Comparison of ENCODE assay signal across 17 cellular contexts in genomic region chr17:66885417-66885816, GRCh38. TPM values are rescaled to one million over a fixed set of nuclear protein-coding genes. Genes with fewer than 3 reads are reported as not detected.
"Had no signal": no experiment of that assay in that cellular context is flagged by ENCODE, and none has a peak within 500 bp of the region (broad histone marks: within the 10 kb centered on the region; RNA-seq: fewer than 3 reads in every experiment).

No MANE protein-coding gene starts in this region.

- ATAC-seq: activated naive CD4-positive, alpha-beta T cell treated with anti-CD3 and anti-CD28 coated beads, Interleukin-2, amount 50 U/mL, for 72 hours had no signal

- H3K27ac ChIP-seq: neural progenitor cell, pancreas had no signal

- DNase-seq: activated CD4-positive, alpha-beta T cell treated with anti-CD3 and anti-CD28 coated beads, Interleukin-2, amount 50 U/mL, for 1 hour; activated effector memory CD4-positive, alpha-beta T cell treated with Interleukin-2 at 50 U/mL for 16 hours; cerebellar nuclear complex; endodermal cell; erythroblast; kidney glomerular epithelial cell; stimulated activated CD4-positive, alpha-beta T cell treated with anti-CD3 and anti-CD28 coated beads, Interleukin-4, amount 100 ng/mL, for 1 hour; stimulated activated CD8-positive, alpha-beta memory T cell treated with anti-CD3 and anti-CD28 coated beads, Interleukin-4, amount 100 ng/mL, for 48 hours had no signal

- H3K9me3 ChIP-seq: pancreas had no signal

- H3K27me3 ChIP-seq: neural progenitor cell, pancreas had no signal

- H3K4me3 ChIP-seq: neural progenitor cell, pancreas had no signal

- H3K36me3 ChIP-seq: neural progenitor cell, pancreas had no signal

RNA-seq across cellular contexts. Expression of gene CACNG5, which starts 50.5 kb away (rescaled TPM):
- total RNA-seq: activated CD8-positive, alpha-beta memory T cell treated with anti-CD3 and anti-CD28 coated beads for 36 hours; activated naive CD4-positive, alpha-beta T cell treated with anti-CD3 and anti-CD28 coated beads, Interleukin-2, amount 50 U/mL, for 72 hours; dermis microvascular lymphatic vessel endothelial cell; glomerular endothelial cell; lower leg skin; renal cortical epithelial cell; ureter had no signal
